In the genomic region with DNA sequence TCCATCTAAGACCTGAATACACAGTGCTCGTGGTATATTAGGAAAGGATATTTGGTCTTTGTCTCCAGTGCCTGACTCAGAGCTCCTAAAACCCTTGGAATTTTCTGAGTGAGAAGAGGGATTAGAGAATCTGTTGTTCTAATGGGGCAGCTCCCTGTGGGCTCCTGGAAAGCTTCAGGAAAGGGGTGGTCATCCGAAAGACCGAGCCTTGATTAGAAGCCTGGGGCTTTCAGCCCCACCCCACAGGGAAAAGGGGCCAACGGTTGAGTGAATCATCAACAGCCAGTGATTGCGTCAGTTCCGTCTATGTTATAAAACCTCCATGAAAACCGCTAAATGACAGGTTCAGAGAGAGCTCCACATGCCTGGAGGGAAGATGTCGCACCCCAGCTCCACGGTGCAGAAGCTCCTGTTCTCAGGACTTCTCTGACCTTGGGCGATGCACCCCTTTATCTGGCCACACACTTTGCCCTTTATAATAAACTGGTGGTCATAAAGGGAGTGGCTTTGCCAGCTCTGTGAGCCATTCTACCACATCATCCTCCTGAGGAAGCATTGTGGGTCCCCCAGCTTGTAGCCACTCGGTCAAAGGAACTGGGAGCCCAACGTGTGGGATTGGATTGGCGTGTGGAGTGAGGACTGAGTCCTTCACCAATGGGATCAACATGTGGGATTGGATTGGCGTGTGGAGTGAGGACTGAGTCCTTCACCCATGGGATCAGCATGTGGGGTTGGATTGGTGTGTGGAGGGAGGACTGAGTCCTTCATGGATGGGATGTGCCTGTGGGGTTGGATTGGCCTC, we compare ENCODE assay signal across 1 cellular context.
TF ChIP-seq lines count a peak whose summit lies in the region.

No MANE protein-coding gene starts in this region.

TF ChIP-seq in HCT116, 20 proteins besides CTCF, POLR2A, EP300 and RAD21 (continued from another document):
- TF ChIP-seq JUND (IDR thresholded peaks at IDR 0.05), result 0 out of 2 replicates have a peak, but pooled peaks have one; percentile 16
- peak; percentile 22; the same call in 1 of the 2 replicates for TF ChIP-seq FOSL1 (IDR thresholded peaks at IDR 0.05; ENCODE audit: low read depth)
- no peak for TF ChIP-seq TCF7L2 (IDR thresholded peaks at IDR 0.05; ENCODE audit: borderline replicate concordance, extremely low read depth, insufficient read depth, insufficient read length)
- TF ChIP-seq ATF3 (IDR thresholded peaks at IDR 0.05), result no peak
